Comparison of ENCODE assay signal across 1 cellular context in genomic region chr19:8252922-8253589, GRCh38.
TF ChIP-seq lines count a peak whose summit lies in the region.

No MANE protein-coding gene starts in this region.

TF ChIP-seq in HepG2, 621 proteins besides CTCF, POLR2A, EP300 and RAD21 (continued from another document and continues in another):
- TF ChIP-seq, protein P1, sequence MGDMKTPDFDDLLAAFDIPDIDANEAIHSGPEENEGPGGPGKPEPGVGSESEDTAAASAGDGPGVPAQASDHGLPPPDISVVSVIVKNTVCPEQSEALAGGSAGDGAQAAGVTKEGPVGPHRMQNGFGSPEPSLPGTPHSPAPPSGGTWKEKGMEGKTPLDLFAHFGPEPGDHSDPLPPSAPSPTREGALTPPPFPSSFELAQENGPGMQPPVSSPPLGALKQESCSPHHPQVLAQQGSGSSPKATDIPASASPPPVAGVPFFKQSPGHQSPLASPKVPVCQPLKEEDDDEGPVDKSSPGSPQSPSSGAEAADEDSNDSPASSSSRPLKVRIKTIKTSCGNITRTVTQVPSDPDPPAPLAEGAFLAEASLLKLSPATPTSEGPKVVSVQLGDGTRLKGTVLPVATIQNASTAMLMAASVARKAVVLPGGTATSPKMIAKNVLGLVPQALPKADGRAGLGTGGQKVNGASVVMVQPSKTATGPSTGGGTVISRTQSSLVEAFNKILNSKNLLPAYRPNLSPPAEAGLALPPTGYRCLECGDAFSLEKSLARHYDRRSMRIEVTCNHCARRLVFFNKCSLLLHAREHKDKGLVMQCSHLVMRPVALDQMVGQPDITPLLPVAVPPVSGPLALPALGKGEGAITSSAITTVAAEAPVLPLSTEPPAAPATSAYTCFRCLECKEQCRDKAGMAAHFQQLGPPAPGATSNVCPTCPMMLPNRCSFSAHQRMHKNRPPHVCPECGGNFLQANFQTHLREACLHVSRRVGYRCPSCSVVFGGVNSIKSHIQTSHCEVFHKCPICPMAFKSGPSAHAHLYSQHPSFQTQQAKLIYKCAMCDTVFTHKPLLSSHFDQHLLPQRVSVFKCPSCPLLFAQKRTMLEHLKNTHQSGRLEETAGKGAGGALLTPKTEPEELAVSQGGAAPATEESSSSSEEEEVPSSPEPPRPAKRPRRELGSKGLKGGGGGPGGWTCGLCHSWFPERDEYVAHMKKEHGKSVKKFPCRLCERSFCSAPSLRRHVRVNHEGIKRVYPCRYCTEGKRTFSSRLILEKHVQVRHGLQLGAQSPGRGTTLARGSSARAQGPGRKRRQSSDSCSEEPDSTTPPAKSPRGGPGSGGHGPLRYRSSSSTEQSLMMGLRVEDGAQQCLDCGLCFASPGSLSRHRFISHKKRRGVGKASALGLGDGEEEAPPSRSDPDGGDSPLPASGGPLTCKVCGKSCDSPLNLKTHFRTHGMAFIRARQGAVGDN (CRISPR knock-in tag; IDR thresholded peaks at IDR 0.05) = peak; percentile 68
- TF ChIP-seq GFI1 (CRISPR knock-in tag; IDR thresholded peaks at IDR 0.05; ENCODE audit: borderline replicate concordance) (0 out of 2 replicates have a peak, but pooled peaks have one; percentile 34), ZNF121 (CRISPR knock-in tag; IDR thresholded peaks at IDR 0.05) (no peak), ZNF891 (CRISPR knock-in tag; IDR thresholded peaks at IDR 0.05) (no peak), KIAA2018 (CRISPR knock-in tag; IDR thresholded peaks at IDR 0.05; ENCODE audit: borderline replicate concordance) (no peak), PRPF4 (IDR thresholded peaks at IDR 0.05; ENCODE audit: low read depth, low read length, poor library complexity, severe bottlenecking) (no peak), ARNT (IDR thresholded peaks at IDR 0.05) (no peak), RBM22 (optimal IDR thresholded peaks at IDR 0.05; ENCODE audit: low read length) (peak; percentile 77), HOXA5 (CRISPR knock-in tag; IDR thresholded peaks at IDR 0.05) (peak; percentile 86), ZNF615 (CRISPR knock-in tag; IDR thresholded peaks at IDR 0.05; ENCODE audit: borderline replicate concordance) (peak; percentile 66; the same call in 1 of the 2 replicates), ZNF75D (CRISPR knock-in tag; IDR thresholded peaks at IDR 0.05; ENCODE audit: borderline replicate concordance) (no peak), FOXC1 (CRISPR knock-in tag; IDR thresholded peaks at IDR 0.05; ENCODE audit: borderline replicate concordance) (no peak), HMGA1 (CRISPR knock-in tag; conservative IDR thresholded peaks at IDR 0.05) (no peak), CREM (IDR thresholded peaks at IDR 0.05) (no peak), CREM (CRISPR knock-in tag; IDR thresholded peaks at IDR 0.05) (no peak), KAT2B (IDR thresholded peaks at IDR 0.05; ENCODE audit: borderline replicate concordance, low read depth, low read length) (no peak), MYNN (CRISPR knock-in tag; IDR thresholded peaks at IDR 0.05; ENCODE audit: low read depth) (no peak), MED13 (CRISPR knock-in tag; IDR thresholded peaks at IDR 0.05) (no peak), STAG1 (CRISPR knock-in tag; IDR thresholded peaks at IDR 0.05) (peak; percentile 97), ZMYM2 (CRISPR knock-in tag; IDR thresholded peaks at IDR 0.05) (0 out of 2 replicates have a peak, but pooled peaks have one; percentile 27), PLRG1 (conservative IDR thresholded peaks at IDR 0.05) (no peak), KDM4B (CRISPR knock-in tag; IDR thresholded peaks at IDR 0.05) (0 out of 2 replicates have a peak, but pooled peaks have one; percentile 34), NR1H2 (CRISPR knock-in tag; IDR thresholded peaks at IDR 0.05; ENCODE audit: borderline replicate concordance, low read depth) (no peak), TOE1 (CRISPR knock-in tag; IDR thresholded peaks at IDR 0.05) (no peak), ATF4 (CRISPR knock-in tag; IDR thresholded peaks at IDR 0.05) (no peak), ZFP91 (CRISPR knock-in tag; IDR thresholded peaks at IDR 0.05; ENCODE audit: borderline replicate concordance) (peak; percentile 14; the same call in 1 of the 2 replicates)
- TF ChIP-seq, protein P2, sequence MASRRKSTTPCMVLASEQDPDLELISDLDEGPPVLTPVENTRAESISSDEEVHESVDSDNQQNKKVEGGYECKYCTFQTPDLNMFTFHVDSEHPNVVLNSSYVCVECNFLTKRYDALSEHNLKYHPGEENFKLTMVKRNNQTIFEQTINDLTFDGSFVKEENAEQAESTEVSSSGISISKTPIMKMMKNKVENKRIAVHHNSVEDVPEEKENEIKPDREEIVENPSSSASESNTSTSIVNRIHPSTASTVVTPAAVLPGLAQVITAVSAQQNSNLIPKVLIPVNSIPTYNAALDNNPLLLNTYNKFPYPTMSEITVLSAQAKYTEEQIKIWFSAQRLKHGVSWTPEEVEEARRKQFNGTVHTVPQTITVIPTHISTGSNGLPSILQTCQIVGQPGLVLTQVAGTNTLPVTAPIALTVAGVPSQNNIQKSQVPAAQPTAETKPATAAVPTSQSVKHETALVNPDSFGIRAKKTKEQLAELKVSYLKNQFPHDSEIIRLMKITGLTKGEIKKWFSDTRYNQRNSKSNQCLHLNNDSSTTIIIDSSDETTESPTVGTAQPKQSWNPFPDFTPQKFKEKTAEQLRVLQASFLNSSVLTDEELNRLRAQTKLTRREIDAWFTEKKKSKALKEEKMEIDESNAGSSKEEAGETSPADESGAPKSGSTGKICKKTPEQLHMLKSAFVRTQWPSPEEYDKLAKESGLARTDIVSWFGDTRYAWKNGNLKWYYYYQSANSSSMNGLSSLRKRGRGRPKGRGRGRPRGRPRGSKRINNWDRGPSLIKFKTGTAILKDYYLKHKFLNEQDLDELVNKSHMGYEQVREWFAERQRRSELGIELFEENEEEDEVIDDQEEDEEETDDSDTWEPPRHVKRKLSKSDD (CRISPR knock-in tag; IDR thresholded peaks at IDR 0.05; ENCODE audit: low read depth) = no peak
- TF ChIP-seq, protein P3, sequence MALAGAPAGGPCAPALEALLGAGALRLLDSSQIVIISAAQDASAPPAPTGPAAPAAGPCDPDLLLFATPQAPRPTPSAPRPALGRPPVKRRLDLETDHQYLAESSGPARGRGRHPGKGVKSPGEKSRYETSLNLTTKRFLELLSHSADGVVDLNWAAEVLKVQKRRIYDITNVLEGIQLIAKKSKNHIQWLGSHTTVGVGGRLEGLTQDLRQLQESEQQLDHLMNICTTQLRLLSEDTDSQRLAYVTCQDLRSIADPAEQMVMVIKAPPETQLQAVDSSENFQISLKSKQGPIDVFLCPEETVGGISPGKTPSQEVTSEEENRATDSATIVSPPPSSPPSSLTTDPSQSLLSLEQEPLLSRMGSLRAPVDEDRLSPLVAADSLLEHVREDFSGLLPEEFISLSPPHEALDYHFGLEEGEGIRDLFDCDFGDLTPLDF (CRISPR knock-in tag; IDR thresholded peaks at IDR 0.05) = no peak
- TF ChIP-seq, protein P4, sequence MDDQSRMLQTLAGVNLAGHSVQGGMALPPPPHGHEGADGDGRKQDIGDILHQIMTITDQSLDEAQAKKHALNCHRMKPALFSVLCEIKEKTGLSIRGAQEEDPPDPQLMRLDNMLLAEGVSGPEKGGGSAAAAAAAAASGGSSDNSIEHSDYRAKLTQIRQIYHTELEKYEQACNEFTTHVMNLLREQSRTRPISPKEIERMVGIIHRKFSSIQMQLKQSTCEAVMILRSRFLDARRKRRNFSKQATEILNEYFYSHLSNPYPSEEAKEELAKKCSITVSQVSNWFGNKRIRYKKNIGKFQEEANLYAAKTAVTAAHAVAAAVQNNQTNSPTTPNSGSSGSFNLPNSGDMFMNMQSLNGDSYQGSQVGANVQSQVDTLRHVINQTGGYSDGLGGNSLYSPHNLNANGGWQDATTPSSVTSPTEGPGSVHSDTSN (CRISPR knock-in tag; IDR thresholded peaks at IDR 0.05; ENCODE audit: borderline replicate concordance) = no peak
- TF ChIP-seq, protein P5, sequence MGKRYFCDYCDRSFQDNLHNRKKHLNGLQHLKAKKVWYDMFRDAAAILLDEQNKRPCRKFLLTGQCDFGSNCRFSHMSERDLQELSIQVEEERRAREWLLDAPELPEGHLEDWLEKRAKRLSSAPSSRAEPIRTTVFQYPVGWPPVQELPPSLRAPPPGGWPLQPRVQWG (CRISPR knock-in tag; IDR thresholded peaks at IDR 0.05; ENCODE audit: borderline replicate concordance, low read depth) = no peak
- TF ChIP-seq, protein P6, sequence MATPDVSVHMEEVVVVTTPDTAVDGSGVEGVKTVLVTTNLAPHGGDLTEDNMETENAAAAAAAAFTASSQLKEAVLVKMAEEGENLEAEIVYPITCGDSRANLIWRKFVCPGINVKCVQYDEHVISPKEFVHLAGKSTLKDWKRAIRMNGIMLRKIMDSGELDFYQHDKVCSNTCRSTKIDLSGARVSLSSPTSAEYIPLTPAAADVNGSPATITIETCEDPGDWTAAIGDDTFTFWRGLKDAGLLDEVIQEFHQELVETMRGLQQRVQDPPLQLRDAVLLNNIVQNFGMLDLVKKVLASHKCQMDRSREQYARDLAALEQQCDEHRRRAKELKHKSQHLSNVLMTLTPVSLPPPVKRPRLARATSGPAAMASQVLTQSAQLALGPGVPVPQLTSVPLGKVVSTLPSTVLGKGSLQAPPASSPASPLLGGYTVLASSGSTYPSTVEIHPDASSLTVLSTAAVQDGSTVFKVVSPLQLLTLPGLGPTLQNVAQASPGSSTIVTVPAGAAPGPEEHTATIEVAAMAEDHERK (CRISPR knock-in tag; IDR thresholded peaks at IDR 0.05; ENCODE audit: low read depth) = no peak
